Comparison of ENCODE assay signal across 11 cellular contexts in the genomic region with DNA sequence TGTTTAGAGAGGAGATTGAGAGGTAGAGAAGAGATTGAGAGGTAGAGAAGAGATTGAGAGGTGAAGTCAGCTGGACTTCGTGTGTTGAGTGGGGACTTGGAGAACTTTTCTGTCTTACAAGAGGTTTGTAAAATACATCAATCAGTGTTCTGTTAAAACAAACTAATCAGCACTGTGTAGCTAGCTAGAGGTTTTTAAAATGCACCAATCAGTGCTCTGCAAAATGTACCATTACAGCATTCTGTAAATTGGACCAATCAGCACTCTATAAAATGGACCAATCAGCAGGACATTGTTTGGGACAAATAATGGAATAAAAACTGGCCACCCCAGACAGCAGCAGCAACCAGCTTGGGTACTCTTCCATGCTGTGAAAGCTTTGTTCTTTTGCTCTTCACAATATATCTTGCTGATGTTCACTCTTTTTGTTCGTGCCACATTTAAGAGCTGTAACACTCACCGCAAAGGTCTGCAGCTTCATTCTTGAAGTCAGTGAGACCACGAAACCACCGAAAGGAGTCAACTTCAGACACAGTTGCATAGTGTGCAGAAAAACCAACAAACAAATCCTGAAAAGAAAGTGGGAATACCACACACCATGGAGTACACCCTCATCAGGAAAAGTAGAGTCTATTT.
"Had no signal": no experiment of that assay in that cellular context is flagged by ENCODE, and none has a peak within 500 bp of the region (broad histone marks: within the 10 kb centered on the region; RNA-seq: fewer than 3 reads in every experiment).

No MANE protein-coding gene starts in this region.

- H3K27ac Mint-ChIP-seq: HFFc6, IgD-negative memory B cell had no signal

- ATAC-seq: HCT116, HepG2, K562 had no signal

- DNase-seq: GM23248, GOT3, H7, HFFc6, KG1 had no signal

- H3K36me3 ChIP-seq: HAP-1 had no signal

- H3K4me1 ChIP-seq: HAP-1 had no signal

- H3K27ac ChIP-seq: GM23248, HL-60 had no signal

- H3K9me3 Mint-ChIP-seq: HFFc6, IgD-negative memory B cell had no signal

- H3K9me3 ChIP-seq: HAP-1 had no signal

- H3K4me3 ChIP-seq: GM23248, HAP-1, K562 had no signal

- H3K4me1 Mint-ChIP-seq: IgD-negative memory B cell had no signal

- H3K36me3 Mint-ChIP-seq: IgD-negative memory B cell had no signal

- H3K4me3 Mint-ChIP-seq: HFFc6, IgD-negative memory B cell had no signal

- H3K27me3 Mint-ChIP-seq: IgD-negative memory B cell had no signal
